8 cellular contexts compared by ENCODE assay signal in genomic region chr15:43441316-43441715, GRCh38. TPM values are rescaled to one million over a fixed set of nuclear protein-coding genes. Genes with fewer than 3 reads are reported as not detected.
DNase-seq lines count a peak whose midpoint lies in the region; ATAC-seq and TF ChIP-seq lines count a peak whose summit lies in the region.

No MANE protein-coding gene starts in this region.

- H3K36me3 Mint-ChIP-seq in activated T-helper 17 cell treated with anti-CD3 and anti-CD28 coated beads, Interleukin-2, amount 50 U/mL, for 72 hours (ENCODE audit: low read depth), result peaks cover 67% of the 10 kb centered on the region

- no peaks in the 10 kb centered on the region for H3K9me3 Mint-ChIP-seq in activated T-helper 17 cell treated with anti-CD3 and anti-CD28 coated beads, Interleukin-2, amount 50 U/mL, for 72 hours

- no peak for TF ChIP-seq CTCF in omental fat pad (IDR thresholded peaks at IDR 0.05)

- no peaks in the 10 kb centered on the region for H3K27me3 Mint-ChIP-seq in activated T-helper 17 cell treated with anti-CD3 and anti-CD28 coated beads, Interleukin-2, amount 50 U/mL, for 72 hours

- DNase-seq in AG08396 (ENCODE audit: low spot score), result peak; percentile 34
- peak; percentile 11 for DNase-seq in HCEC 1CT
- DNase-seq in kidney glomerular epithelial cell (lab: John Stamatoyannopoulos, UW), result peak; percentile 55
- DNase-seq in RKO (ENCODE audit: low spot score), result no peak
- DNase-seq in omental fat pad (ENCODE audit: low spot score), result no peak
- no peak for DNase-seq in GF-D8 (lab: John Stamatoyannopoulos, UW)

- peak overlapping the region; percentile 58 for H3K4me3 Mint-ChIP-seq in activated T-helper 17 cell treated with anti-CD3 and anti-CD28 coated beads, Interleukin-2, amount 50 U/mL, for 72 hours

- peaks cover 6% of the 10 kb centered on the region for H3K4me1 Mint-ChIP-seq in activated T-helper 17 cell treated with anti-CD3 and anti-CD28 coated beads, Interleukin-2, amount 50 U/mL, for 72 hours

- peak; percentile 68 for ATAC-seq in activated T-helper 17 cell treated with anti-CD3 and anti-CD28 coated beads, Interleukin-2, amount 50 U/mL, for 72 hours (replicated peaks)
- ATAC-seq in GM21737 (IDR thresholded peaks at IDR 0.05; ENCODE audit: unreplicated experiment) (no peak), omental fat pad (ENCODE audit: low FRiP score) (no peak)

- peak overlapping the region; percentile 93 for H3K27ac Mint-ChIP-seq in activated T-helper 17 cell treated with anti-CD3 and anti-CD28 coated beads, Interleukin-2, amount 50 U/mL, for 72 hours

RNA-seq across cellular contexts. Expression of gene TP53BP1, which starts 51.6 kb away (rescaled TPM):
- 10 to 100 TPM; 29.9 to 30.9 TPM for total RNA-seq in activated T-helper 17 cell treated with anti-CD3 and anti-CD28 coated beads, Interleukin-2, amount 50 U/mL, for 72 hours
- total RNA-seq in omental fat pad, result 10 to 100 TPM; 23.2 to 52.8 (median 39.2) TPM

Comparison
In these comparisons a context has a peak if more than half of its experiments do, and no peak if none do; other contexts are left out.
1. DNase-seq: peak in AG08396 (single experiment), HCEC 1CT (single experiment) and kidney glomerular epithelial cell (single experiment); none in RKO (single experiment), omental fat pad (single experiment) and GF-D8 (single experiment).